In genomic region chr10:52644678-52645434, GRCh38 we compare ENCODE assay signal across 8 cellular contexts.
DNase-seq lines count a peak whose midpoint lies in the region; ATAC-seq and TF ChIP-seq lines count a peak whose summit lies in the region.

No MANE protein-coding gene starts in this region.

- peak; percentile 65 for TF ChIP-seq CTCF in nephron progenitor cell (IDR thresholded peaks at IDR 0.05)

- H3K4me1 Mint-ChIP-seq in nephron progenitor cell, result peaks cover 9% of the 10 kb centered on the region

- no peaks in the 10 kb centered on the region for H3K27me3 Mint-ChIP-seq in nephron progenitor cell (ENCODE audit: low read depth, poor library complexity)

- H3K4me3 Mint-ChIP-seq in nephron progenitor cell, result no peak overlapping the region

- peak; percentile 0 for DNase-seq in NCI-H2196 (lab: John Stamatoyannopoulos, UW; ENCODE audit: unreplicated experiment)
- DNase-seq in NCI-H2196 treated with DMSO at 0.1 percent for 48 hours (lab: John Stamatoyannopoulos, UW; ENCODE audit: unreplicated experiment), result no peak
- DNase-seq in RPMI8226, result peak; percentile 26
- DNase-seq in erythroblast (lab: John Stamatoyannopoulos, UW), result peak; percentile 63 to 66
- DNase-seq in nephron progenitor cell, result peak; percentile 37
- no peak for DNase-seq in activated CD8-positive, alpha-beta memory T cell treated with anti-CD3 and anti-CD28 coated beads for 24 hours

- no peak for TF ChIP-seq POLR2A in erythroblast (IDR thresholded peaks at IDR 0.05; ENCODE audit: low read length)

- peaks cover 8% of the 10 kb centered on the region for H3K9me3 Mint-ChIP-seq in nephron progenitor cell

- no peak overlapping the region for H3K27ac Mint-ChIP-seq in nephron progenitor cell

- peaks cover 7% of the 10 kb centered on the region for H3K36me3 Mint-ChIP-seq in nephron progenitor cell (ENCODE audit: low read depth)

- ATAC-seq in GM21360 (IDR thresholded peaks at IDR 0.05; ENCODE audit: unreplicated experiment) (peak; percentile 72), HG03571 (IDR thresholded peaks at IDR 0.05; ENCODE audit: unreplicated experiment) (peak; percentile 62)

Comparison
In these comparisons a context has a peak if more than half of its experiments do, and no peak if none do; other contexts are left out.
1. DNase-seq: peak in NCI-H2196 (single experiment), RPMI8226 (single experiment), erythroblast (2 of 2) and nephron progenitor cell (single experiment); none in NCI-H2196 treated with DMSO at 0.1 percent for 48 hours (single experiment) and activated CD8-positive, alpha-beta memory T cell treated with anti-CD3 and anti-CD28 coated beads for 24 hours (single experiment).